Comparison of ENCODE assay signal across 1 cellular context in the genomic region with DNA sequence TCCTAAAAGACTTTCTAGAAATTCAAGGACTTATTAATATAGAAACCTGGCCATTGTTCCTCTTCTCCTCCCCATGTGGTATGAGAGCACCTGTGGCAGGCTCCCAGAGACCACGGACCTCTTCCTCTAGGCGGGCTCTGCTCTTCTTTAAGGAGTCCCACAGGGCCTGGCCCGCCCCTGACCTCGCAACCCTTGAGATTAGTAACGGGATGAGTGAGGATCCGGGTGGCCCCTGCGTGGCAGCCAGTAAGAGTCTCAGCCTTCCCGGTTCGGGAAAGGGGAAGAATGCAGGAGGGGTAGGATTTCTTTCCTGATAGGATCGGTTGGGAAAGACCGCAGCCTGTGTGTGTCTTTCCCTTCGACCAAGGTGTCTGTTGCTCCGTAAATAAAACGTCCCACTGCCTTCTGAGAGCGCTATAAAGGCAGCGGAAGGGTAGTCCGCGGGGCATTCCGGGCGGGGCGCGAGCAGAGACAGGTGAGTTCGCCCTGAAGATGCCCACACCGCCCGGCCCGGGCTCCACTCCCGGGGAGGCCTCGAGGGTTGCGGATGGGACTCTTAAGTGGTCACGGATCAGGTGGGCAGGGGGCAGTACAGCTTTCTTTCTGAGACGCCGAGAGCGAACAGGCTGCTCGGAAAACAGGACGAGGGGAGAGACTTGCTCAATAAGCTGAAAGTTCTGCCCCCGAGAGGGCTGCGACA.
TF ChIP-seq lines count a peak whose summit lies in the region.

SLC26A4 (plus strand) TSS at position 448 of the 700 bp plus-strand sequence. CDS start 814 bp downstream, outside the sequence.

TF ChIP-seq in WTC11, 78 proteins besides CTCF, POLR2A, EP300 and RAD21 (continued from another document):
- TF ChIP-seq MAX (CRISPR knock-in tag; IDR thresholded peaks at IDR 0.05) (no peak), IRF2 (CRISPR knock-in tag; IDR thresholded peaks at IDR 0.05; ENCODE audit: borderline replicate concordance, low read depth) (no peak), RORB (CRISPR knock-in tag; IDR thresholded peaks at IDR 0.05) (no peak), ERG (CRISPR knock-in tag; IDR thresholded peaks at IDR 0.05) (no peak), AR (CRISPR knock-in tag; IDR thresholded peaks at IDR 0.05) (no peak), ZNF232 (CRISPR knock-in tag; IDR thresholded peaks at IDR 0.05) (no peak), ZNF317 (CRISPR knock-in tag; IDR thresholded peaks at IDR 0.05; ENCODE audit: borderline replicate concordance, low read depth) (no peak), NFYB (CRISPR knock-in tag; conservative IDR thresholded peaks at IDR 0.05; ENCODE audit: low read depth) (no peak), ZNF423 (CRISPR knock-in tag; IDR thresholded peaks at IDR 0.05) (no peak), E2F5 (CRISPR knock-in tag; IDR thresholded peaks at IDR 0.05) (no peak)
- TF ChIP-seq, protein P1, sequence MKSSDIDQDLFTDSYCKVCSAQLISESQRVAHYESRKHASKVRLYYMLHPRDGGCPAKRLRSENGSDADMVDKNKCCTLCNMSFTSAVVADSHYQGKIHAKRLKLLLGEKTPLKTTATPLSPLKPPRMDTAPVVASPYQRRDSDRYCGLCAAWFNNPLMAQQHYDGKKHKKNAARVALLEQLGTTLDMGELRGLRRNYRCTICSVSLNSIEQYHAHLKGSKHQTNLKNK (CRISPR knock-in tag; IDR thresholded peaks at IDR 0.05), result no peak
- TF ChIP-seq, protein P2, sequence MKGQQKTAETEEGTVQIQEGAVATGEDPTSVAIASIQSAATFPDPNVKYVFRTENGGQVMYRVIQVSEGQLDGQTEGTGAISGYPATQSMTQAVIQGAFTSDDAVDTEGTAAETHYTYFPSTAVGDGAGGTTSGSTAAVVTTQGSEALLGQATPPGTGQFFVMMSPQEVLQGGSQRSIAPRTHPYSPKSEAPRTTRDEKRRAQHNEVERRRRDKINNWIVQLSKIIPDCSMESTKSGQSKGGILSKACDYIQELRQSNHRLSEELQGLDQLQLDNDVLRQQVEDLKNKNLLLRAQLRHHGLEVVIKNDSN (CRISPR knock-in tag; IDR thresholded peaks at IDR 0.05), result no peak
- TF ChIP-seq, protein P3, sequence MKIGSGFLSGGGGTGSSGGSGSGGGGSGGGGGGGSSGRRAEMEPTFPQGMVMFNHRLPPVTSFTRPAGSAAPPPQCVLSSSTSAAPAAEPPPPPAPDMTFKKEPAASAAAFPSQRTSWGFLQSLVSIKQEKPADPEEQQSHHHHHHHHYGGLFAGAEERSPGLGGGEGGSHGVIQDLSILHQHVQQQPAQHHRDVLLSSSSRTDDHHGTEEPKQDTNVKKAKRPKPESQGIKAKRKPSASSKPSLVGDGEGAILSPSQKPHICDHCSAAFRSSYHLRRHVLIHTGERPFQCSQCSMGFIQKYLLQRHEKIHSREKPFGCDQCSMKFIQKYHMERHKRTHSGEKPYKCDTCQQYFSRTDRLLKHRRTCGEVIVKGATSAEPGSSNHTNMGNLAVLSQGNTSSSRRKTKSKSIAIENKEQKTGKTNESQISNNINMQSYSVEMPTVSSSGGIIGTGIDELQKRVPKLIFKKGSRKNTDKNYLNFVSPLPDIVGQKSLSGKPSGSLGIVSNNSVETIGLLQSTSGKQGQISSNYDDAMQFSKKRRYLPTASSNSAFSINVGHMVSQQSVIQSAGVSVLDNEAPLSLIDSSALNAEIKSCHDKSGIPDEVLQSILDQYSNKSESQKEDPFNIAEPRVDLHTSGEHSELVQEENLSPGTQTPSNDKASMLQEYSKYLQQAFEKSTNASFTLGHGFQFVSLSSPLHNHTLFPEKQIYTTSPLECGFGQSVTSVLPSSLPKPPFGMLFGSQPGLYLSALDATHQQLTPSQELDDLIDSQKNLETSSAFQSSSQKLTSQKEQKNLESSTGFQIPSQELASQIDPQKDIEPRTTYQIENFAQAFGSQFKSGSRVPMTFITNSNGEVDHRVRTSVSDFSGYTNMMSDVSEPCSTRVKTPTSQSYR (CRISPR knock-in tag; IDR thresholded peaks at IDR 0.05), result no peak
